16 cellular contexts compared by ENCODE assay signal in genomic region chr20:63351811-63352591, GRCh38. TPM values are rescaled to one million over a fixed set of nuclear protein-coding genes. Genes with fewer than 3 reads are reported as not detected.
A peak's percentile ranks its signal among the peaks of the same experiment; 100 is the strongest.
DNase-seq lines count a peak whose midpoint lies in the region; ATAC-seq, FAIRE-seq and TF ChIP-seq lines count a peak whose summit lies in the region.
"Had no signal": no experiment of that assay in that cellular context is flagged by ENCODE, and none has a peak within 500 bp of the region (broad histone marks: within the 10 kb centered on the region; RNA-seq: fewer than 3 reads in every experiment).

No MANE protein-coding gene starts in this region.

- H3K79me2 ChIP-seq in H9 (ENCODE audit: insufficient read depth, low read length), result no peaks in the 10 kb centered on the region

- intact Hi-C loops in kidney (cut with DNase I), result no loop called here
- intact Hi-C loops in uterus (cut with DNase I; ENCODE audit: low total_unique reads), result no loop called here

- H3K4me1 ChIP-seq in H9 (ENCODE audit: insufficient read depth, low read length) (no peaks in the 10 kb centered on the region), kidney (ENCODE audit: control insufficient read depth in 1 of 2, insufficient read depth in 1 of 2, low read depth in 1 of 2, low read length in 2 of 2) (peaks cover 0 to 4% of the 10 kb centered on the region in 2 donors), uterus (no peaks in the 10 kb centered on the region), foreskin keratinocyte (no peaks in the 10 kb centered on the region)

- peaks cover 5 to 7% of the 10 kb centered on the region in 2 experiments for H3K4me1 Mint-ChIP-seq in H9

- WGBS in H9 (ENCODE audit: extremely low coverage, insufficient read length, low lambda C conversion rate), result no CpG with 5 or more reads among the region's 28 CpGs

- FAIRE-seq in kidney (lab: Jason Lieb, UNC), result no peak
- FAIRE-seq: K562 had no signal

- H2BK20ac ChIP-seq in H9 (ENCODE audit: low read depth, low read length, poor library complexity, severe bottlenecking), result no peak overlapping the region

- no peak overlapping the region for H3K4ac ChIP-seq in H9 (ENCODE audit: low read depth, low read length)

- no peak overlapping the region for H4K91ac ChIP-seq in H9 (ENCODE audit: insufficient read length, low read depth, low read length)

- no peak overlapping the region for H4K8ac ChIP-seq in H9 (replicated peaks; ENCODE audit: insufficient read length, low read depth, low read length)

- H3K27me3 ChIP-seq in H9 (ENCODE audit: insufficient read depth, low read length) (no peaks in the 10 kb centered on the region), uterus (no peaks in the 10 kb centered on the region), foreskin keratinocyte (no peaks in the 10 kb centered on the region)
- H3K27me3 ChIP-seq: cardiac muscle cell had no signal

- H4K5ac ChIP-seq in H9 (ENCODE audit: insufficient read length, low read depth, low read length), result no peak overlapping the region

- no peak overlapping the region for H2AK5ac ChIP-seq in H9 (ENCODE audit: insufficient read length, low read length)

- no peak overlapping the region; the same call in 1 of the 2 replicates for H2BK15ac ChIP-seq in H9 (ENCODE audit: low read depth, low read length)

- no peak overlapping the region for H3K56ac ChIP-seq in H9 (ENCODE audit: insufficient read length, low read depth, low read length)

- H3K27ac ChIP-seq in H9 (ENCODE audit: insufficient read length, low read depth, low read length) (no peak overlapping the region), kidney (ENCODE audit: low read depth in 2 of 2, low read length in 2 of 2) (no peak overlapping the region), uterus (no peak overlapping the region), foreskin keratinocyte (no peak overlapping the region)
- H3K27ac ChIP-seq: cardiac muscle cell had no signal

- no peak for TF ChIP-seq CTCF in H9 (conservative IDR thresholded peaks at IDR 0.05)
- no peak for TF ChIP-seq CTCF in kidney (IDR thresholded peaks at IDR 0.05; ENCODE audit: borderline replicate concordance, extremely low read depth, insufficient read depth)
- TF ChIP-seq CTCF in uterus (IDR thresholded peaks at IDR 0.05), result no peak
- TF ChIP-seq CTCF in foreskin keratinocyte (conservative IDR thresholded peaks at IDR 0.05), result no peak

- no peaks in the 10 kb centered on the region for H3K23me2 ChIP-seq in H9 (ENCODE audit: insufficient read length, low read depth, low read length, poor library complexity, severe bottlenecking)

- H3K9me3 Mint-ChIP-seq in H9, result peaks cover 0 to 10% of the 10 kb centered on the region in 2 experiments; a peak in 2 of 5 replicates

- peaks cover 0 to 7% (median 4%) of the 10 kb centered on the region in 3 experiments; a peak in 3 of 7 replicates for H3K36me3 Mint-ChIP-seq in H9 (ENCODE audit: insufficient read depth in 1 of 3, low read depth in 3 of 3)
- H3K36me3 Mint-ChIP-seq: naive B cell had no signal

- no peak overlapping the region for H3K4me3 Mint-ChIP-seq in H9
- H3K4me3 Mint-ChIP-seq: naive B cell had no signal

- no peak overlapping the region for H2AFZ ChIP-seq in H9 (ENCODE audit: low read length)

- TF ChIP-seq POLR2A in uterus (IDR thresholded peaks at IDR 0.05), result no peak

- H3K36me3 ChIP-seq in kidney (ENCODE audit: control insufficient read depth in 1 of 2, insufficient read depth in 2 of 2, low read length in 2 of 2), result no peaks in the 10 kb centered on the region
- no peaks in the 10 kb centered on the region for H3K36me3 ChIP-seq in uterus
- H3K36me3 ChIP-seq: cardiac muscle cell had no signal

- H3K9me3 ChIP-seq in H9 (ENCODE audit: control insufficient read depth, low read depth, low read length), result no peaks in the 10 kb centered on the region
- H3K9me3 ChIP-seq in kidney (ENCODE audit: control insufficient read depth in 1 of 2, low read length in 2 of 2), result no peaks in the 10 kb centered on the region
- no peaks in the 10 kb centered on the region for H3K9me3 ChIP-seq in uterus

- H2BK5ac ChIP-seq in H9 (ENCODE audit: insufficient read length, low read length), result no peak overlapping the region

- H3K4me3 ChIP-seq in kidney (ENCODE audit: low read length in 2 of 2) (no peak overlapping the region), uterus (no peak overlapping the region)
- H3K4me3 ChIP-seq: cardiac muscle cell, K562 had no signal

- H2BK12ac ChIP-seq in H9 (ENCODE audit: insufficient read length, low read depth, low read length), result no peak overlapping the region

- H3K14ac ChIP-seq in H9 (ENCODE audit: insufficient read depth, low read length), result no peak overlapping the region

- no peaks in the 10 kb centered on the region for H3K79me1 ChIP-seq in H9 (ENCODE audit: insufficient read depth, low read depth, low read length, poor library complexity, severe bottlenecking)

- H3K27ac Mint-ChIP-seq in H9, result no peak overlapping the region; a peak in 1 of 7 replicates
- H3K27ac Mint-ChIP-seq: naive B cell had no signal

- no peak overlapping the region for H3K23ac ChIP-seq in H9 (ENCODE audit: insufficient read length, low read depth, low read length)

- ATAC-seq in foreskin keratinocyte, result no peak
- ATAC-seq: K562 had no signal

- peak; percentile 85 for DNase-seq in Ammon's horn (ENCODE audit: low spot score)
- DNase-seq in H9, result peak; percentile 82
- DNase-seq in SHP77 (lab: John Stamatoyannopoulos, UW), result peak; percentile 60 to 78
- DNase-seq in kidney, result peak; percentile 66
- DNase-seq in uterus, result no peak
- DNase-seq in foreskin keratinocyte, result no peak
- DNase-seq in stimulated activated CD4-positive, alpha-beta T cell treated with anti-CD3 and anti-CD28 coated beads, Interleukin-4, amount 100 ng/mL, for 1 hour, result no peak
- DNase-seq in COLO829 (ENCODE audit: low spot score), result no peak
- DNase-seq: activated effector memory CD4-positive, alpha-beta T cell treated with Interleukin-2 at 50 U/mL for 16 hours; AML-193; naive B cell; NK-92 treated with Interleukin-12 subunit alpha and Interleukin-12 subunit beta, amount 100 ng/mL, for 24 hours; stimulated activated CD4-positive, alpha-beta T cell treated with anti-CD3 and anti-CD28 coated beads, Interleukin-12 subunit alpha, Interleukin-12 subunit beta, amount 100 ng/mL, for 4 hours had no signal

- no peak overlapping the region for H3T11ph ChIP-seq in H9 (ENCODE audit: low read length)

- peaks cover 8% of the 10 kb centered on the region for H3K27me3 Mint-ChIP-seq in H9 (ENCODE audit: low read depth)
- H3K27me3 Mint-ChIP-seq: naive B cell had no signal

- H4K20me1 ChIP-seq in H9 (ENCODE audit: control insufficient read depth, insufficient read depth, insufficient read length), result peaks cover 2% of the 10 kb centered on the region

- no peak overlapping the region for H3K4me2 ChIP-seq in H9 (ENCODE audit: insufficient read depth, insufficient read length, low read length)

- no peak overlapping the region for H3K18ac ChIP-seq in H9 (ENCODE audit: insufficient read length, low read depth, low read length)

- no peak overlapping the region for H2BK120ac ChIP-seq in H9 (ENCODE audit: low read depth, low read length, poor library complexity, severe bottlenecking)

- no peak overlapping the region for H3K9ac ChIP-seq in H9 (ENCODE audit: extremely low read depth, insufficient read length, low read length)
- H3K9ac ChIP-seq in kidney (ENCODE audit: low read length in 2 of 2), result no peak overlapping the region

RNA-seq across cellular contexts. Expression of gene CHRNA4, which starts 9.1 kb away (rescaled TPM):
- 1.1 and 2.5 TPM in 2 replicates for total RNA-seq in H9 (2021)
- total RNA-seq in kidney, result 0.44 TPM
- polyA plus RNA-seq in kidney (ENCODE audit: insufficient read depth, low read depth, low replicate concordance), result 0.67 TPM
- 1 to 10 TPM in 1 of 4 donors, under 1 TPM in 1, not detected in 2; 0.21 to 1.5 TPM for total RNA-seq in uterus
- total RNA-seq in foreskin keratinocyte, result not detected in 2 replicates
- not detected in 2 replicates for polyA plus RNA-seq in foreskin keratinocyte
- total RNA-seq: H4, K562 had no signal
- polyA plus RNA-seq: cardiac muscle cell, K562 had no signal

RNA-seq across cellular contexts. Expression of gene COL20A1, which starts 59.0 kb away (rescaled TPM):
- total RNA-seq in H9 (2021), result 1.3 and 2.3 TPM in 2 replicates
- not detected for total RNA-seq in kidney
- 0.58 TPM for polyA plus RNA-seq in kidney (ENCODE audit: insufficient read depth, low read depth, low replicate concordance)
- 1 to 10 TPM in 1 of 4 donors, under 1 TPM in 1, not detected in 2; 0.97 to 1.2 TPM for total RNA-seq in uterus
- total RNA-seq in foreskin keratinocyte, result not detected in 2 replicates
- not detected in 2 replicates for polyA plus RNA-seq in foreskin keratinocyte
- total RNA-seq: cardiac muscle cell, K562 had no signal
- polyA plus RNA-seq: K562 had no signal

Comparison
In these comparisons a context has a peak if more than half of its experiments do, and no peak if none do; other contexts are left out.
1. DNase-seq: peak in Ammon's horn (single experiment), H9 (single experiment), SHP77 (2 of 2) and kidney (single experiment); none in uterus (0 of 2), foreskin keratinocyte (0 of 2), stimulated activated CD4-positive, alpha-beta T cell treated with anti-CD3 and anti-CD28 coated beads, Interleukin-4, amount 100 ng/mL, for 1 hour (single experiment) and COLO829 (single experiment).